In the genomic region with DNA sequence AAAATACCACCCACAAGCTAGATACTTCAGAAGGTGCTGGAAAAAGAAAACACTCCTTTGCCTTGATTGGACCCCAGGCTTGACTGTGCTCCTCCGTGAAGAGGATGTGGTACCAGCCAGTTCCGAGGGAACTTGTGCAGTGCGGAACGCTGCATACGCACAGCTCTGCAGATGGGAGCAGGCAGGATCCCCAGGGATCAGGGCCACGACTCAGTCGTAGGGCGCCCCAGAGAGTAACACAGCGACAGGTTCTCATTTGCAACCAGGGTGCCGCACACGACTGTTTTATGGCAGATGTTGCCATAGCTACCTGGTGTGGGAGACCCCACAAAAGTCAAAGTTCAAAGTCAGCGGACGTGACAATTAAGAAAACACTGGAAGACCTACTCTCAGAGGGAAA, we compare ENCODE assay signal across 11 cellular contexts. TPM values are rescaled to one million over a fixed set of nuclear protein-coding genes. Genes with fewer than 3 reads are reported as not detected.
DNase-seq lines count a peak whose midpoint lies in the region; ATAC-seq and TF ChIP-seq lines count a peak whose summit lies in the region.
"Had no signal": no experiment of that assay in that cellular context is flagged by ENCODE, and none has a peak within 500 bp of the region (broad histone marks: within the 10 kb centered on the region; RNA-seq: fewer than 3 reads in every experiment).

No MANE protein-coding gene starts in this region.

- H3K4me1 ChIP-seq in left ventricle myocardium inferior (peaks cover 38% of the 10 kb centered on the region), colonic mucosa (peaks cover 4% of the 10 kb centered on the region), mucosa of descending colon (ENCODE audit: low read depth) (peaks cover 9% of the 10 kb centered on the region)

- TF ChIP-seq CTCF in left ventricle myocardium inferior (IDR thresholded peaks at IDR 0.05; ENCODE audit: borderline replicate concordance) (no peak), colonic mucosa (IDR thresholded peaks at IDR 0.05) (no peak), mucosa of descending colon (IDR thresholded peaks at IDR 0.05) (no peak)

- ATAC-seq in left ventricle myocardium superior = no peak
- peak; percentile 50 for ATAC-seq in mucosa of descending colon
- ATAC-seq in GM21529 (IDR thresholded peaks at IDR 0.05; ENCODE audit: unreplicated experiment) = no peak

- H3K9ac ChIP-seq in colonic mucosa (ENCODE audit: low read depth in 2 of 2, low read length in 2 of 2) = peak overlapping the region; percentile 82

- H3K36me3 ChIP-seq in left ventricle myocardium inferior (no peaks in the 10 kb centered on the region), colonic mucosa (no peaks in the 10 kb centered on the region), mucosa of descending colon (ENCODE audit: low read depth) (no peaks in the 10 kb centered on the region)

- DNase-seq in left ventricle myocardium inferior = no peak
- DNase-seq in left ventricle myocardium superior = no peak
- peak; percentile 49 for DNase-seq in colonic mucosa
- peak; percentile 33 to 59 (median 56) for DNase-seq in mucosa of descending colon
- no peak for DNase-seq in OCI-M1 (lab: John Stamatoyannopoulos, UW)
- DNase-seq in NCI-H1105 (lab: John Stamatoyannopoulos, UW) = no peak
- no peak for DNase-seq in NCI-H1436 (lab: John Stamatoyannopoulos, UW)
- DNase-seq: AML-193, NCI-H1417 treated with DMSO at 0.1 percent for 48 hours had no signal

- H3K27ac ChIP-seq in left ventricle myocardium inferior (replicated peaks) = peak overlapping the region; percentile 89
- H3K27ac ChIP-seq in colonic mucosa = peak overlapping the region; percentile 87

- H3K27me3 ChIP-seq in left ventricle myocardium inferior (ENCODE audit: low read depth) (peaks cover 46% of the 10 kb centered on the region), colonic mucosa (no peaks in the 10 kb centered on the region)
- H3K27me3 ChIP-seq: body of pancreas had no signal

- peak overlapping the region; percentile 68 for H3K4me3 ChIP-seq in left ventricle myocardium inferior
- peak overlapping the region; percentile 48 for H3K4me3 ChIP-seq in colonic mucosa
- H3K4me3 ChIP-seq in mucosa of descending colon = peak overlapping the region; percentile 30
- H3K4me3 ChIP-seq: body of pancreas had no signal

- intact Hi-C loops in left ventricle myocardium inferior (cut with micrococcal nuclease) (no loop called here), left ventricle myocardium superior (cut with micrococcal nuclease) (no loop called here), colonic mucosa (cut with DNase I) (no loop called here), mucosa of descending colon (cut with DNase I, micrococcal nuclease) (no loop called here)

- H3K9me3 ChIP-seq in left ventricle myocardium inferior (replicated peaks) (peaks cover 10% of the 10 kb centered on the region), colonic mucosa (no peaks in the 10 kb centered on the region), mucosa of descending colon (no peaks in the 10 kb centered on the region)
- H3K9me3 ChIP-seq: body of pancreas had no signal

RNA-seq across cellular contexts. Expression of gene MALL, which starts 0.8 kb away (rescaled TPM):
- 11.8 TPM for total RNA-seq in left ventricle myocardium inferior
- total RNA-seq in left ventricle myocardium superior = 12.0 TPM
- total RNA-seq in colonic mucosa = 100 to 1,000 TPM; 213 to 567 TPM
- 100 to 1,000 TPM; 170 to 672 (median 264) TPM for total RNA-seq in mucosa of descending colon

Comparison
In these comparisons a context has a peak if more than half of its experiments do, and no peak if none do; other contexts are left out.
1. DNase-seq: peak in colonic mucosa (single experiment) and mucosa of descending colon (3 of 3); none in left ventricle myocardium inferior (single experiment), left ventricle myocardium superior (single experiment), OCI-M1 (single experiment), NCI-H1105 (single experiment) and NCI-H1436 (single experiment).
2. RNA of gene MALL, which starts 0.8 kb away (total RNA-seq): 213 to 567 TPM in colonic mucosa and 170 to 672 TPM in mucosa of descending colon; 12.0 TPM in left ventricle myocardium superior (single experiment) and 11.8 TPM in left ventricle myocardium inferior (single experiment); every median in the first group is over 10 times any median in the second.
3. Peak in every context shown above with its lines, with median percentiles within 50 percentile points of each other: H3K4me3 ChIP-seq.